15 cellular contexts compared by ENCODE assay signal in genomic region chr11:3073029-3073435, GRCh38. TPM values are rescaled to one million over a fixed set of nuclear protein-coding genes. Genes with fewer than 3 reads are reported as not detected.
A peak's percentile ranks its signal among the peaks of the same experiment; 100 is the strongest.
DNase-seq lines count a peak whose midpoint lies in the region; ATAC-seq and TF ChIP-seq lines count a peak whose summit lies in the region.
"Had no signal": no experiment of that assay in that cellular context is flagged by ENCODE, and none has a peak within 500 bp of the region (broad histone marks: within the 10 kb centered on the region; RNA-seq: fewer than 3 reads in every experiment).

No MANE protein-coding gene starts in this region.

- no peaks in the 10 kb centered on the region for H3K27me3 ChIP-seq in SJSA1 (replicated peaks)

- TF ChIP-seq CTCF in fibroblast of the aortic adventitia (IDR thresholded peaks at IDR 0.05; ENCODE audit: insufficient read depth, low read length): no peak
- no peak for TF ChIP-seq CTCF in osteocyte (IDR thresholded peaks at IDR 0.05)

- H3K4me3 ChIP-seq in SJSA1 (no peak overlapping the region), fibroblast of the aortic adventitia (ENCODE audit: low read depth, low read length) (no peak overlapping the region)

- H3K9me3 Mint-ChIP-seq in osteocyte (ENCODE audit: unreplicated experiment): no peaks in the 10 kb centered on the region
- no peaks in the 10 kb centered on the region for H3K9me3 Mint-ChIP-seq in activated naive CD8-positive, alpha-beta T cell treated with anti-CD3 and anti-CD28 coated beads, Interleukin-2, amount 50 U/mL, for 24 hours
- H3K9me3 Mint-ChIP-seq: neural crest cell; stimulated activated memory B cell treated with anti-CD40 and anti-IgM and Interleukin-4, amounts not matched to agents 10 μg/mL and 1 μg/mL and 100 μg/mL, for 72 hours had no signal

- ATAC-seq in HG02798 (IDR thresholded peaks at IDR 0.05; ENCODE audit: poor library complexity, unreplicated experiment): no peak
- ATAC-seq in T-helper 17 cell: no peak
- no peak for ATAC-seq in activated naive CD8-positive, alpha-beta T cell treated with anti-CD3 and anti-CD28 coated beads, Interleukin-2, amount 50 U/mL, for 24 hours
- ATAC-seq: stimulated activated memory B cell treated with anti-CD40 and anti-IgM and Interleukin-4, amounts not matched to agents 10 μg/mL and 1 μg/mL and 100 μg/mL, for 72 hours had no signal

- H3K4me3 Mint-ChIP-seq in osteocyte (ENCODE audit: unreplicated experiment): no peak overlapping the region
- no peak overlapping the region for H3K4me3 Mint-ChIP-seq in T-helper 17 cell
- no peak overlapping the region for H3K4me3 Mint-ChIP-seq in activated naive CD8-positive, alpha-beta T cell treated with anti-CD3 and anti-CD28 coated beads, Interleukin-2, amount 50 U/mL, for 24 hours
- H3K4me3 Mint-ChIP-seq: immature natural killer cell; neural crest cell; stimulated activated memory B cell treated with anti-CD40 and anti-IgM and Interleukin-4, amounts not matched to agents 10 μg/mL and 1 μg/mL and 100 μg/mL, for 72 hours had no signal

- H3K4me1 Mint-ChIP-seq in osteocyte (ENCODE audit: unreplicated experiment): peaks cover 16% of the 10 kb centered on the region
- no peaks in the 10 kb centered on the region for H3K4me1 Mint-ChIP-seq in T-helper 17 cell
- H3K4me1 Mint-ChIP-seq in activated naive CD8-positive, alpha-beta T cell treated with anti-CD3 and anti-CD28 coated beads, Interleukin-2, amount 50 U/mL, for 24 hours: peaks cover 1% of the 10 kb centered on the region
- H3K4me1 Mint-ChIP-seq: immature natural killer cell; stimulated activated memory B cell treated with anti-CD40 and anti-IgM and Interleukin-4, amounts not matched to agents 10 μg/mL and 1 μg/mL and 100 μg/mL, for 72 hours had no signal

- H3K9me3 ChIP-seq in SJSA1 (replicated peaks) (no peaks in the 10 kb centered on the region), T-helper 17 cell (ENCODE audit: control insufficient read depth, low read length, poor library complexity, severe bottlenecking) (no peaks in the 10 kb centered on the region)

- peak overlapping the region; percentile 10 for H3K27ac Mint-ChIP-seq in osteocyte (ENCODE audit: unreplicated experiment)
- H3K27ac Mint-ChIP-seq in T-helper 17 cell: no peak overlapping the region
- no peak overlapping the region for H3K27ac Mint-ChIP-seq in activated naive CD8-positive, alpha-beta T cell treated with anti-CD3 and anti-CD28 coated beads, Interleukin-2, amount 50 U/mL, for 24 hours
- H3K27ac Mint-ChIP-seq: immature natural killer cell; stimulated activated memory B cell treated with anti-CD40 and anti-IgM and Interleukin-4, amounts not matched to agents 10 μg/mL and 1 μg/mL and 100 μg/mL, for 72 hours had no signal

- H3K36me3 ChIP-seq in SJSA1: no peaks in the 10 kb centered on the region

- peak; percentile 49 for DNase-seq in GM03348 (ENCODE audit: low spot score)
- DNase-seq in SJSA1 (ENCODE audit: low read depth in 1 of 2, low spot score in 2 of 2): peak; percentile 53 to 59
- DNase-seq in fibroblast of the aortic adventitia (ENCODE audit: low read depth): peak; percentile 97
- no peak for DNase-seq in osteocyte (ENCODE audit: extremely low spot score, unreplicated experiment)
- DNase-seq in nucleus accumbens (lab: John Stamatoyannopoulos, UW): no peak
- no peak for DNase-seq in T-helper 17 cell
- no peak for DNase-seq in activated naive CD8-positive, alpha-beta T cell treated with anti-CD3 and anti-CD28 coated beads, Interleukin-2, amount 50 U/mL, for 24 hours
- DNase-seq: anterior cingulate cortex, COR-L47, HCEC 1CT, immature natural killer cell, NCI-H2081 had no signal

- H3K36me3 Mint-ChIP-seq in osteocyte (ENCODE audit: unreplicated experiment) (no peaks in the 10 kb centered on the region), T-helper 17 cell (ENCODE audit: low read depth) (no peaks in the 10 kb centered on the region)
- H3K36me3 Mint-ChIP-seq in activated naive CD8-positive, alpha-beta T cell treated with anti-CD3 and anti-CD28 coated beads, Interleukin-2, amount 50 U/mL, for 24 hours (ENCODE audit: low read depth): no peaks in the 10 kb centered on the region
- H3K36me3 Mint-ChIP-seq: immature natural killer cell; stimulated activated memory B cell treated with anti-CD40 and anti-IgM and Interleukin-4, amounts not matched to agents 10 μg/mL and 1 μg/mL and 100 μg/mL, for 72 hours had no signal

- H3K4me1 ChIP-seq in SJSA1 (replicated peaks): peaks cover 13% of the 10 kb centered on the region

- H3K27ac ChIP-seq in SJSA1: no peak overlapping the region

- no peaks in the 10 kb centered on the region for H3K27me3 Mint-ChIP-seq in osteocyte (ENCODE audit: unreplicated experiment)
- peaks cover 12% of the 10 kb centered on the region for H3K27me3 Mint-ChIP-seq in T-helper 17 cell
- H3K27me3 Mint-ChIP-seq in activated naive CD8-positive, alpha-beta T cell treated with anti-CD3 and anti-CD28 coated beads, Interleukin-2, amount 50 U/mL, for 24 hours: peaks cover 5% of the 10 kb centered on the region

RNA-seq across cellular contexts. Expression of gene CARS1, which starts 15.8 kb away (rescaled TPM):
- total RNA-seq in SJSA1 (2014; rRNA removed; shearing (Covaris generic)): 34.9 and 57.6 TPM in 2 replicates
- total RNA-seq in fibroblast of the aortic adventitia (ENCODE audit: low replicate concordance) (51.6 and 95.8 TPM in 2 replicates), osteocyte (134 and 148 TPM in 2 replicates), T-helper 17 cell (10 to 100 TPM; 41.4 to 52.0 TPM)

Comparison
In these comparisons a context has a peak if more than half of its experiments do, and no peak if none do; other contexts are left out.
1. DNase-seq: peak in GM03348 (single experiment), SJSA1 (2 of 2) and fibroblast of the aortic adventitia (single experiment); none in osteocyte (single experiment), nucleus accumbens (0 of 56), T-helper 17 cell (0 of 3) and activated naive CD8-positive, alpha-beta T cell treated with anti-CD3 and anti-CD28 coated beads, Interleukin-2, amount 50 U/mL, for 24 hours (single experiment).